ENCODE assay signal across 29 cellular contexts in the genomic region with DNA sequence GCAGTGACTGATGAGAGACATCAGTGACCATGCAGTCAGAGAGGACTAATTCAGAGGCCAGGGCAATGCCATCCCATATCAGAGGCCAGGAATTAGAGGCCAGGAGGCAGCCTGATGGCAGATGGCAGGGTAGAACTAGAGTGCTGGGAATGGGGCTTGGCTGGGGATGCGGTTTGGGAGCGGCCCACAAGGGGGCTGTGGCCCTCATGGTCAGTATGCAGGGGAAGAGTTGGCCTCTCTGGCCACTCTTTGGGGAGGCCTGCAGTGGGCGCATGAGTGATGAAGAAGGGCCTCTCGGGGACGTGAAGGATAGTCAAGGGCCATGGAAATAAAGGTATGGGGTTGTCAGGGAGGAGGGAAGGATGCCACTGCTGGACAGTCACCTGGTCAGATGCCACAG.
"Had no signal": no experiment of that assay in that cellular context is flagged by ENCODE, and none has a peak within 500 bp of the region (broad histone marks: within the 10 kb centered on the region; RNA-seq: fewer than 3 reads in every experiment).

No MANE protein-coding gene starts in this region.

- FAIRE-seq: colon, kidney, small intestine had no signal

- H3K4me3 Mint-ChIP-seq: activated B cell treated with CpG ODN at 0.5 μM for 24 hours; activated CD4-positive, alpha-beta memory T cell treated with anti-CD3 and anti-CD28 coated beads for 36 hours; activated naive CD4-positive, alpha-beta T cell treated with anti-CD3 and anti-CD28 coated beads, Interleukin-2, amount 50 U/mL, for 24 hours; activated T-cell treated with anti-CD3 and anti-CD28 coated beads, Interleukin-2, amount 50 U/mL, for 72 hours; stimulated activated memory B cell treated with anti-CD40 and anti-IgM and Interleukin-4, amounts not matched to agents 10 μg/mL and 1 μg/mL and 100 μg/mL, for 72 hours; T-helper 1 cell treated with Interleukin-12 subunit alpha and Interleukin-12 subunit beta and Interleukin-4 antibody, amounts not matched to agents 30 μg/mL and 1 μg/mL, for 36 hours had no signal

- H3K4me1 ChIP-seq: body of pancreas, esophagus squamous epithelium, gastroesophageal sphincter, lower lobe of right lung, stomach, suprapubic skin, tibial nerve, uterus had no signal

- H3K27me3 ChIP-seq: body of pancreas, dorsolateral prefrontal cortex, esophagus squamous epithelium, gastroesophageal sphincter, stomach, suprapubic skin, tibial nerve, uterus had no signal

- DNase-seq: activated B cell treated with CpG ODN at 0.5 μM for 24 hours; activated CD4-positive, alpha-beta memory T cell treated with anti-CD3 and anti-CD28 coated beads for 36 hours; activated CD4-positive, alpha-beta T cell treated with anti-CD3 and anti-CD28 coated beads for 4 hours; activated effector memory CD4-positive, alpha-beta T cell treated with Interleukin-2 at 50 U/mL for 16 hours; activated T-cell treated with anti-CD3 and anti-CD28 coated beads, Interleukin-2, amount 50 U/mL, for 72 hours; anterior cingulate cortex; body of pancreas; central memory CD4-positive, alpha-beta T cell; dorsolateral prefrontal cortex; esophagus squamous epithelium; head of caudate nucleus; kidney; lower lobe of right lung; mesendoderm; mucosa of descending colon; posterior cingulate gyrus; small intestine; stimulated activated CD4-positive, alpha-beta T cell treated with anti-CD3 and anti-CD28 coated beads, Interleukin-2, amount 100 ng/mL, for 24 hours; stomach; T1000; uterus had no signal

- H3K27me3 Mint-ChIP-seq: activated B cell treated with CpG ODN at 0.5 μM for 24 hours; activated CD4-positive, alpha-beta memory T cell treated with anti-CD3 and anti-CD28 coated beads for 36 hours; activated naive CD4-positive, alpha-beta T cell treated with anti-CD3 and anti-CD28 coated beads, Interleukin-2, amount 50 U/mL, for 24 hours; stimulated activated memory B cell treated with anti-CD40 and anti-IgM and Interleukin-4, amounts not matched to agents 10 μg/mL and 1 μg/mL and 100 μg/mL, for 72 hours had no signal

- H3K4me3 ChIP-seq: body of pancreas, dorsolateral prefrontal cortex, esophagus squamous epithelium, gastroesophageal sphincter, lower lobe of right lung, mucosa of descending colon, stomach, suprapubic skin, tibial nerve, uterus had no signal

- H3K27ac Mint-ChIP-seq: activated B cell treated with CpG ODN at 0.5 μM for 24 hours; activated CD4-positive, alpha-beta memory T cell treated with anti-CD3 and anti-CD28 coated beads for 36 hours; activated naive CD4-positive, alpha-beta T cell treated with anti-CD3 and anti-CD28 coated beads, Interleukin-2, amount 50 U/mL, for 24 hours; activated T-cell treated with anti-CD3 and anti-CD28 coated beads, Interleukin-2, amount 50 U/mL, for 72 hours; stimulated activated memory B cell treated with anti-CD40 and anti-IgM and Interleukin-4, amounts not matched to agents 10 μg/mL and 1 μg/mL and 100 μg/mL, for 72 hours; T-helper 1 cell treated with Interleukin-12 subunit alpha and Interleukin-12 subunit beta and Interleukin-4 antibody, amounts not matched to agents 30 μg/mL and 1 μg/mL, for 36 hours had no signal

- ATAC-seq: activated T-cell treated with anti-CD3 and anti-CD28 coated beads, Interleukin-2, amount 50 U/mL, for 72 hours; body of pancreas; gastroesophageal sphincter; mucosa of descending colon; sciatic nerve; stimulated activated memory B cell treated with anti-CD40 and anti-IgM and Interleukin-4, amounts not matched to agents 10 μg/mL and 1 μg/mL and 100 μg/mL, for 72 hours had no signal

- H3K36me3 ChIP-seq: lower lobe of right lung, suprapubic skin, uterus had no signal

- H3K27ac ChIP-seq: body of pancreas, dorsolateral prefrontal cortex, esophagus squamous epithelium, gastroesophageal sphincter, lower lobe of right lung, stomach, suprapubic skin, tibial nerve, uterus had no signal

- H3K9me3 ChIP-seq: body of pancreas, suprapubic skin had no signal
